19 cellular contexts compared by ENCODE assay signal in the genomic region with DNA sequence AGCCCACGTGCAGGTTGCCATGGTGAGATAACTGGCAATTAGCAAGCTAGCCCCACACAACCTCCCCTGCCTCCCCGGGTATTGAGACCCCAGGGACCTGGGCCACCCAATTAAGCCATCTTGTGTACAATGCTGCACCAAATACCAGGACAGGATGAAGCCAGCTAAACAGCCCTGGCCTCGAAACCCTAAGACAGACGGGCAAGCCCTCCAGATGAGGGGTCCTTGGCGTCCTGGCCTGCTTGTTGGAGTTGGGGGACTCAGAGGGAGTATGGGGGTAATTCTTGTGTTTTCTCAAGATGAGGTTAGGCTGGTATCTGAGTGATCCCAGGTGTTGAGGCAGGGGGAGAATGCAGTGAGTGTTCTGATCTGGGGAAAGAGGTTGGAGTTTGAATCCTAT. TPM values are rescaled to one million over a fixed set of nuclear protein-coding genes. Genes with fewer than 3 reads are reported as not detected.
DNase-seq lines count a peak whose midpoint lies in the region; ATAC-seq, FAIRE-seq and TF ChIP-seq lines count a peak whose summit lies in the region.
"Had no signal": no experiment of that assay in that cellular context is flagged by ENCODE, and none has a peak within 500 bp of the region (broad histone marks: within the 10 kb centered on the region; RNA-seq: fewer than 3 reads in every experiment).

No MANE protein-coding gene starts in this region.

- no peak overlapping the region for H3K9ac ChIP-seq in HUES64 (ENCODE audit: low read depth, low read length)
- H3K9ac ChIP-seq in H1 (replicated peaks in 1 of 4; ENCODE audit: extremely low read depth in 1 of 4, low read depth in 3 of 4, low read length in 3 of 4), result no peak overlapping the region
- H3K9ac ChIP-seq in neuronal stem cell (ENCODE audit: low read depth, low read length, poor library complexity), result no peak overlapping the region

- peak overlapping the region; percentile 68 for H3K27ac Mint-ChIP-seq in GM23338
- H3K27ac Mint-ChIP-seq: B cell, HFFc6 had no signal

- H3K79me2 ChIP-seq in GM23338 (replicated peaks; ENCODE audit: insufficient read depth) (no peaks in the 10 kb centered on the region), H1 (ENCODE audit: control insufficient read depth in 1 of 2, insufficient read depth in 2 of 2, low read length in 2 of 2) (no peaks in the 10 kb centered on the region)

- no peak overlapping the region for H2AK5ac ChIP-seq in H1 (ENCODE audit: low read depth, low read length)
- H2AK5ac ChIP-seq in neuronal stem cell (ENCODE audit: low read depth, low read length), result no peak overlapping the region

- no peak overlapping the region for H3K14ac ChIP-seq in H1 (ENCODE audit: insufficient read length)
- no peak overlapping the region for H3K14ac ChIP-seq in neuronal stem cell (ENCODE audit: low read length)

- no peak overlapping the region for H3K4me3 ChIP-seq in GM23338
- no peak overlapping the region for H3K4me3 ChIP-seq in HUES64 (ENCODE audit: low read length)
- no peak overlapping the region for H3K4me3 ChIP-seq in H1 (ENCODE audit: extremely low read depth in 1 of 4, insufficient read depth in 2 of 4, low read depth in 3 of 4, low read length in 4 of 4)
- no peak overlapping the region for H3K4me3 ChIP-seq in neuronal stem cell (ENCODE audit: low read length in 2 of 2)
- H3K4me3 ChIP-seq in left lung, result no peak overlapping the region
- H3K4me3 ChIP-seq: GM12878, HAP-1 had no signal

- H4K91ac ChIP-seq in H1 (replicated peaks; ENCODE audit: insufficient read length, low read length) (no peak overlapping the region), neuronal stem cell (ENCODE audit: low read depth, low read length, poor library complexity) (no peak overlapping the region)

- H3K27me3 ChIP-seq in GM23338 (ENCODE audit: insufficient read depth) (no peaks in the 10 kb centered on the region), HUES64 (ENCODE audit: insufficient read depth, low read length) (no peaks in the 10 kb centered on the region), H1 (replicated peaks in 1 of 4; ENCODE audit: control insufficient read depth in 3 of 4, extremely low read depth in 1 of 4, insufficient read depth in 3 of 4, low read length in 3 of 4) (no peaks in the 10 kb centered on the region), neuronal stem cell (ENCODE audit: control insufficient read depth in 3 of 3, insufficient read depth in 3 of 3, low read depth in 1 of 3, low read length in 3 of 3) (no peaks in the 10 kb centered on the region), left lung (no peaks in the 10 kb centered on the region)

- no peak overlapping the region for H3K4me2 ChIP-seq in GM23338
- H3K4me2 ChIP-seq in H1 (ENCODE audit: insufficient read depth in 1 of 2, low read depth in 2 of 2, low read length in 2 of 2), result no peak overlapping the region
- no peak overlapping the region for H3K4me2 ChIP-seq in neuronal stem cell (ENCODE audit: insufficient read depth, low read length, poor library complexity, severe bottlenecking)

- no peak overlapping the region for H3K18ac ChIP-seq in H1 (ENCODE audit: extremely low read depth, low read length)
- no peak overlapping the region for H3K18ac ChIP-seq in neuronal stem cell (ENCODE audit: low read length)

- H3K4me1 ChIP-seq in GM23338 (ENCODE audit: insufficient read depth) (peaks cover 30% of the 10 kb centered on the region), HUES64 (ENCODE audit: insufficient read depth, low read length) (peaks cover 23% of the 10 kb centered on the region), H1 (replicated peaks in 1 of 4; ENCODE audit: control insufficient read depth in 3 of 4, insufficient read depth in 4 of 4, low read length in 3 of 4) (peaks cover 5 to 13% (median 10%) of the 10 kb centered on the region in 4 experiments), neuronal stem cell (ENCODE audit: control insufficient read depth in 2 of 2, insufficient read depth in 1 of 2, low read depth in 1 of 2, low read length in 2 of 2) (peaks cover 6 to 14% of the 10 kb centered on the region in 2 donors), left lung (no peaks in the 10 kb centered on the region)

- H3K9me3 ChIP-seq in HUES64 (ENCODE audit: insufficient read depth, low read depth, low read length) (no peaks in the 10 kb centered on the region), H1 (ENCODE audit: insufficient read depth in 2 of 2, low read depth in 1 of 2, low read length in 1 of 2) (no peaks in the 10 kb centered on the region), neuronal stem cell (replicated peaks in 1 of 2; ENCODE audit: control insufficient read depth in 2 of 2, insufficient read depth in 1 of 2, low read depth in 1 of 2, low read length in 2 of 2) (no peaks in the 10 kb centered on the region), left lung (no peaks in the 10 kb centered on the region)
- H3K9me3 ChIP-seq: HAP-1 had no signal

- CTCF ChIA-PET in H1 (lab: Charles Lee; ENCODE audit: partially characterized antibody), result interaction anchor here (2.3 kb wide), 1 partner anchor 21 kb away, joined by 10 read pairs; no protein-coding TSS in a partner anchor

- H3K27me3 Mint-ChIP-seq in GM23338 (ENCODE audit: insufficient read depth, low read depth, poor library complexity), result peaks cover 79% of the 10 kb centered on the region
- H3K27me3 Mint-ChIP-seq: B cell; CD4-positive, alpha-beta memory T cell had no signal

- H2AFZ ChIP-seq in GM23338, result no peak overlapping the region
- no peak overlapping the region for H2AFZ ChIP-seq in H1 (ENCODE audit: low read length)
- H2AFZ ChIP-seq in neuronal stem cell (ENCODE audit: low read length), result no peak overlapping the region

- peaks cover 10% of the 10 kb centered on the region; the same call in 2 of the 3 replicates for H3K9me3 Mint-ChIP-seq in GM23338
- H3K9me3 Mint-ChIP-seq: CD4-positive, alpha-beta memory T cell; HFFc6 had no signal

- peaks cover 41% of the 10 kb centered on the region for H4K20me1 ChIP-seq in GM23338 (replicated peaks; ENCODE audit: insufficient read depth)
- H4K20me1 ChIP-seq in H1 (replicated peaks in 1 of 2; ENCODE audit: control insufficient read depth in 1 of 2, insufficient read depth in 2 of 2, low read length in 2 of 2), result peaks cover 15 to 22% of the 10 kb centered on the region in 2 experiments

- H3K4me1 Mint-ChIP-seq in GM23338, result peaks cover 44% of the 10 kb centered on the region
- H3K4me1 Mint-ChIP-seq: B cell; CD4-positive, alpha-beta memory T cell had no signal

- H2BK15ac ChIP-seq in H1 (ENCODE audit: low read length) (no peak overlapping the region), neuronal stem cell (ENCODE audit: low read length) (no peak overlapping the region)

- FAIRE-seq in H1 (lab: Jason Lieb, UNC), result no peak
- FAIRE-seq: GM12878, GM18507, HepG2 had no signal

- POLR2A ChIA-PET in H1 (lab: Charles Lee; ENCODE audit: partially characterized antibody), result interaction anchor here (0.6 to 12.6 kb wide), 20 partner anchors 8 to 280 kb away, joined by 3 to 112 read pairs (median 5); a partner anchor contains a TSS

- peaks cover 49% of the 10 kb centered on the region for H3K36me3 Mint-ChIP-seq in GM23338 (ENCODE audit: low read depth)
- H3K36me3 Mint-ChIP-seq: CD4-positive, alpha-beta memory T cell had no signal

- intact Hi-C loops in left lung (cut with DNase I), result no loop called here

- peak in 1 of 2 experiments; percentile 76; a peak in 2 of 3 replicates for TF ChIP-seq POLR2A in H1 (IDR thresholded peaks at IDR 0.05; ENCODE audit: control extremely low read depth in 1 of 2, low read depth in 2 of 2, low read length in 2 of 2)

- H4K8ac ChIP-seq in H1 (ENCODE audit: extremely low read depth, insufficient read depth, low read length) (no peak overlapping the region), neuronal stem cell (ENCODE audit: low read depth, low read length) (no peak overlapping the region)

- ATAC-seq in GM23338, result peak; percentile 13
- ATAC-seq in left lung, result no peak
- ATAC-seq: GM12878, HepG2 had no signal

- H3K4ac ChIP-seq in H1 (replicated peaks; ENCODE audit: insufficient read length, low read depth, low read length) (no peak overlapping the region), neuronal stem cell (ENCODE audit: low read length) (no peak overlapping the region)

- TF ChIP-seq RAD21 in H1 (IDR thresholded peaks at IDR 0.05 in 1 of 2, conservative IDR thresholded peaks at IDR 0.05 in 1 of 2; ENCODE audit: low read depth in 2 of 2, low read length in 2 of 2), result no peak

- H3K27ac ChIP-seq in GM23338 (ENCODE audit: low read depth), result peak overlapping the region; percentile 92
- H3K27ac ChIP-seq in HUES64 (ENCODE audit: low read depth, low read length), result peak overlapping the region; percentile 17; the same call in 1 of the 2 replicates
- 0 out of 2 replicates have a peak overlapping the region, but pooled peaks have one; percentile 12 for H3K27ac ChIP-seq in H1 (ENCODE audit: low read depth, low read length)
- peak overlapping the region; percentile 14 for H3K27ac ChIP-seq in neuronal stem cell (replicated peaks; ENCODE audit: low read length)
- no peak overlapping the region for H3K27ac ChIP-seq in left lung

- H2BK120ac ChIP-seq in H1 (replicated peaks; ENCODE audit: low read depth, low read length) (no peak overlapping the region), neuronal stem cell (ENCODE audit: low read depth, low read length) (no peak overlapping the region)

- 78% methylated on average over 5 of the region's 5 CpGs for WGBS in HUES64
- WGBS in H1 (ENCODE audit: extremely low coverage in 1 of 2, insufficient coverage in 1 of 2, insufficient read length in 1 of 2, insufficient replicate concordance in 2 of 2, low coverage in 1 of 2, low lambda C conversion rate in 2 of 2, missing lambda C conversion rate in 1 of 2), 2 experiments, result 65% methylated on average over 5 of the region's 5 CpGs; no CpG with 5 or more reads in 1 of the 2 experiments
- WGBS in neuronal stem cell (ENCODE audit: extremely low coverage in 2 of 2, insufficient read length in 2 of 2, insufficient replicate concordance in 1 of 2), 2 donors, result no CpG with 5 or more reads among the region's 5 CpGs

- H3K4me3 Mint-ChIP-seq in GM23338, result no peak overlapping the region
- H3K4me3 Mint-ChIP-seq: B cell; CD4-positive, alpha-beta memory T cell; HFFc6 had no signal

- peak; percentile 53 for DNase-seq in GM23338 (ENCODE audit: low spot score)
- DNase-seq in H1 (ENCODE audit: low read depth in 1 of 2, low spot score in 2 of 2), result no peak
- DNase-seq in neuronal stem cell (ENCODE audit: low spot score), result no peak
- no peak for DNase-seq in activated naive CD4-positive, alpha-beta T cell (lab: John Stamatoyannopoulos, UW)
- no peak for DNase-seq in left lung
- no peak for DNase-seq in NCI-H2029 (lab: John Stamatoyannopoulos, UW)
- DNase-seq: ACHN; C1 segment of cervical spinal cord; CD4-positive, alpha-beta memory T cell; DMS79; HFFc6 had no signal

- no peak overlapping the region for H3K56ac ChIP-seq in H1 (replicated peaks; ENCODE audit: insufficient read length, low read depth, low read length)

- TF ChIP-seq EP300 in H1 (IDR thresholded peaks at IDR 0.05; ENCODE audit: borderline replicate concordance in 1 of 2, low read depth in 2 of 2, low read length in 2 of 2), result no peak

- peaks cover 42% of the 10 kb centered on the region for H3K36me3 ChIP-seq in GM23338 (ENCODE audit: insufficient read depth)
- peaks cover 47% of the 10 kb centered on the region for H3K36me3 ChIP-seq in HUES64 (ENCODE audit: insufficient read depth, low read length)
- peaks cover 32 to 45% (median 42%) of the 10 kb centered on the region in 4 experiments for H3K36me3 ChIP-seq in H1 (ENCODE audit: control insufficient read depth in 2 of 4, insufficient read depth in 4 of 4, low read length in 3 of 4)
- peaks cover 21 to 50% of the 10 kb centered on the region in 2 donors for H3K36me3 ChIP-seq in neuronal stem cell (replicated peaks in 1 of 2; ENCODE audit: control insufficient read depth in 2 of 2, insufficient read depth in 2 of 2, low read length in 2 of 2)
- H3K36me3 ChIP-seq in left lung, result no peaks in the 10 kb centered on the region

- peaks cover 83% of the 10 kb centered on the region for H3F3A ChIP-seq in GM23338 (replicated peaks; ENCODE audit: low read depth)

- TF ChIP-seq CTCF in GM23338 (conservative IDR thresholded peaks at IDR 0.05; ENCODE audit: low read depth in 2 of 2), result no peak
- TF ChIP-seq CTCF in H1 (IDR thresholded peaks at IDR 0.05; ENCODE audit: control extremely low read depth in 1 of 3, insufficient read depth in 1 of 3, low read depth in 1 of 3, low read length in 3 of 3), result no peak
- TF ChIP-seq CTCF in left lung (IDR thresholded peaks at IDR 0.05), result no peak

- no peak overlapping the region for H2BK20ac ChIP-seq in H1 (ENCODE audit: low read length)

- H3K79me1 ChIP-seq in H1 (ENCODE audit: low read depth, low read length) (no peaks in the 10 kb centered on the region), neuronal stem cell (ENCODE audit: low read depth, low read length) (no peaks in the 10 kb centered on the region)

- H2BK5ac ChIP-seq in H1 (ENCODE audit: low read depth, low read length) (no peak overlapping the region), neuronal stem cell (ENCODE audit: low read length) (no peak overlapping the region)

- H3K23ac ChIP-seq in H1 (ENCODE audit: insufficient read length), result no peak overlapping the region
- H3K23ac ChIP-seq in neuronal stem cell (ENCODE audit: low read depth, low read length, poor library complexity), result no peak overlapping the region

- no peaks in the 10 kb centered on the region for H3K9me2 ChIP-seq in GM23338 (ENCODE audit: insufficient read depth)

- H3K23me2 ChIP-seq in H1 (ENCODE audit: low read depth, low read length), result no peaks in the 10 kb centered on the region

- H2BK12ac ChIP-seq in H1 (ENCODE audit: low read depth, low read length) (no peak overlapping the region), neuronal stem cell (ENCODE audit: low read length) (no peak overlapping the region)

- H4K5ac ChIP-seq in H1 (ENCODE audit: insufficient read length, low read depth, low read length), result no peak overlapping the region

RNA-seq across cellular contexts. Expression of a gene that starts 8.8 kb away (rescaled TPM):
- total RNA-seq in GM23338 (2014; rRNA removed; shearing (Covaris generic)), result 152 and 177 TPM in 2 replicates
- polyA plus RNA-seq in GM23338 (2016; fragmentation: Nextera tagmentation; extraction: Ambion mirVana) (61.2 and 69.3 TPM in 2 replicates), H1 (2011; rRNA removed) (51.9 and 74.5 TPM in 2 replicates)
- 138 TPM for polyA plus RNA-seq in HUES64 (2013, experiment 1 of 2)
- 148 TPM for polyA plus RNA-seq in HUES64 (2013, experiment 2 of 2)
- total RNA-seq in H1 (2021; fragmentation: NEBNext Ultra II Directional; extraction: Animal tissue kit (Norgen Biotek cat#: 25700)), result 170 and 173 TPM in 2 replicates
- 98.6 TPM for polyA plus RNA-seq in H1 (2011; cell fraction: cytosol; rRNA removed)
- 20.6 TPM for polyA plus RNA-seq in H1 (2011; cell fraction: nucleus; rRNA removed)
- polyA plus RNA-seq in H1 (2012, experiment 1 of 2), result 98.2 to 158 TPM (median 111 TPM) in 4 replicates
- 22.4 TPM for polyA plus RNA-seq in H1 (2012, experiment 2 of 2)
- 83.8 TPM for polyA plus RNA-seq in H1 (2013, experiment 1 of 2)
- polyA plus RNA-seq in H1 (2013, experiment 2 of 2), result 85.3 TPM
- 78.7 and 87.3 TPM in 2 replicates for polyA minus RNA-seq in H1 (2011; rRNA and poly(A)+ RNA removed)
- polyA minus RNA-seq in H1 (2011; cell fraction: cytosol; rRNA and poly(A)+ RNA removed), result 59.3 TPM
- 32.8 TPM for polyA minus RNA-seq in H1 (2011; cell fraction: nucleus; rRNA and poly(A)+ RNA removed)
- polyA plus RNA-seq in neuronal stem cell (2013, experiment 1 of 2), result 141 TPM
- polyA plus RNA-seq in neuronal stem cell (2013, experiment 2 of 2), result 143 TPM
- total RNA-seq in left lung, result 100 to 1,000 TPM in 1 of 2 donors, 10 to 100 TPM in 1; 87.4 to 107 TPM

RNA-seq across cellular contexts. Expression of a gene that starts 47.8 kb away (rescaled TPM):
- 0.35 TPM in 1 of 2 replicates, not detected in the other for total RNA-seq in GM23338 (2014; rRNA removed; shearing (Covaris generic))
- polyA plus RNA-seq in GM23338 (2016; fragmentation: Nextera tagmentation; extraction: Ambion mirVana) (not detected in 2 replicates), H1 (2011; rRNA removed) (0.02 and 0.06 TPM in 2 replicates)
- not detected for polyA plus RNA-seq in HUES64 (2013, experiment 1 of 2)
- polyA plus RNA-seq in HUES64 (2013, experiment 2 of 2), result not detected
- 0.20 TPM in 1 of 2 replicates, not detected in the other for total RNA-seq in H1 (2021; fragmentation: NEBNext Ultra II Directional; extraction: Animal tissue kit (Norgen Biotek cat#: 25700))
- 0.10 TPM for polyA plus RNA-seq in H1 (2011; cell fraction: cytosol; rRNA removed)
- polyA plus RNA-seq in H1 (2011; cell fraction: nucleus; rRNA removed), result 0.30 TPM
- polyA plus RNA-seq in H1 (2012, experiment 1 of 2), result 0.04 to 0.05 TPM in 2 of 4 replicates, not detected in the others
- not detected for polyA plus RNA-seq in H1 (2012, experiment 2 of 2)
- 0.12 TPM for polyA plus RNA-seq in H1 (2013, experiment 1 of 2)
- polyA plus RNA-seq in H1 (2013, experiment 2 of 2), result 0.13 TPM
- 0.24 and 0.79 TPM in 2 replicates for polyA minus RNA-seq in H1 (2011; rRNA and poly(A)+ RNA removed)
- polyA minus RNA-seq in H1 (2011; cell fraction: cytosol; rRNA and poly(A)+ RNA removed), result not detected
- polyA minus RNA-seq in H1 (2011; cell fraction: nucleus; rRNA and poly(A)+ RNA removed), result 0.90 TPM
- polyA plus RNA-seq in neuronal stem cell (2013, experiment 1 of 2), result 0.03 TPM
- polyA plus RNA-seq in neuronal stem cell (2013, experiment 2 of 2), result 0.06 TPM
- total RNA-seq in left lung, result 1 to 10 TPM in 1 of 2 donors, under 1 TPM in 1; 0.35 to 1.0 TPM
- total RNA-seq: A172, HFFc6, HT1080 had no signal
- polyA plus RNA-seq: CD4-positive, alpha-beta memory T cell had no signal

RNA-seq across cellular contexts. Expression of a gene that starts 48.8 kb away (rescaled TPM):
- total RNA-seq in GM23338 (2014; rRNA removed; shearing (Covaris generic)), result 2,222 and 2,281 TPM in 2 replicates
- 711 and 726 TPM in 2 replicates for polyA plus RNA-seq in GM23338 (2016; fragmentation: Nextera tagmentation; extraction: Ambion mirVana)
- polyA plus RNA-seq in HUES64 (2013, experiment 1 of 2), result 348 TPM
- polyA plus RNA-seq in HUES64 (2013, experiment 2 of 2), result 271 TPM
- total RNA-seq in H1 (2021; fragmentation: NEBNext Ultra II Directional; extraction: Animal tissue kit (Norgen Biotek cat#: 25700)), result 1,016 and 1,038 TPM in 2 replicates
- 433 and 469 TPM in 2 replicates for polyA plus RNA-seq in H1 (2011; rRNA removed)
- 457 TPM for polyA plus RNA-seq in H1 (2011; cell fraction: cytosol; rRNA removed)
- 676 TPM for polyA plus RNA-seq in H1 (2011; cell fraction: nucleus; rRNA removed)
- polyA plus RNA-seq in H1 (2012, experiment 1 of 2), result 568 to 702 TPM (median 611 TPM) in 4 replicates
- 410 TPM for polyA plus RNA-seq in H1 (2012, experiment 2 of 2)
- polyA plus RNA-seq in H1 (2013, experiment 1 of 2), result 587 TPM
- polyA plus RNA-seq in H1 (2013, experiment 2 of 2), result 555 TPM
- polyA minus RNA-seq in H1 (2011; rRNA and poly(A)+ RNA removed), result 327 and 359 TPM in 2 replicates
- polyA minus RNA-seq in H1 (2011; cell fraction: cytosol; rRNA and poly(A)+ RNA removed), result 389 TPM
- polyA minus RNA-seq in H1 (2011; cell fraction: nucleus; rRNA and poly(A)+ RNA removed), result 257 TPM
- polyA plus RNA-seq in neuronal stem cell (2013, experiment 1 of 2), result 47.1 TPM
- 47.3 TPM for polyA plus RNA-seq in neuronal stem cell (2013, experiment 2 of 2)
- 1 to 10 TPM in 1 of 2 donors, under 1 TPM in 1; 0.86 to 1.6 TPM for total RNA-seq in left lung

Comparison
In these comparisons a context has a peak if more than half of its experiments do, and no peak if none do; other contexts are left out.
1. H3K27ac ChIP-seq: peak in GM23338 (single experiment), HUES64 (single experiment), H1 (single experiment) and neuronal stem cell (single experiment); none in left lung (0 of 2).
2. RNA of a gene that starts 48.8 kb away (total RNA-seq): 2,222 to 2,281 TPM in GM23338 and 1,016 to 1,038 TPM in H1; 0.86 to 1.6 TPM in left lung; every median in the first group is over 100 times any median in the second.